ENCODE assay signal across 1 cellular context in genomic region chr1:22428672-22429071, GRCh38.
TF ChIP-seq lines count a peak whose summit lies in the region.

No MANE protein-coding gene starts in this region.

TF ChIP-seq in HepG2, 621 proteins besides CTCF, POLR2A, EP300 and RAD21 (continued from another document and continues in another):
- TF ChIP-seq HMGXB3 (CRISPR knock-in tag; IDR thresholded peaks at IDR 0.05; ENCODE audit: borderline replicate concordance) (0 out of 2 replicates have a peak, but pooled peaks have one; percentile 31), TFDP1 (CRISPR knock-in tag; IDR thresholded peaks at IDR 0.05; ENCODE audit: borderline replicate concordance) (peak; percentile 64; the same call in 1 of the 2 replicates), BRCA1 (CRISPR knock-in tag; IDR thresholded peaks at IDR 0.05) (no peak), GABPB1 (CRISPR knock-in tag; IDR thresholded peaks at IDR 0.05) (0 out of 2 replicates have a peak, but pooled peaks have one; percentile 18), CREB1 (IDR thresholded peaks at IDR 0.05) (no peak), CREB1 (CRISPR knock-in tag; IDR thresholded peaks at IDR 0.05) (peak; percentile 70), SYNCRIP (IDR thresholded peaks at IDR 0.05; ENCODE audit: insufficient read depth, low read depth, low read length) (no peak), ZNF552 (CRISPR knock-in tag; IDR thresholded peaks at IDR 0.05; ENCODE audit: borderline replicate concordance) (no peak), ARID4A (CRISPR knock-in tag; IDR thresholded peaks at IDR 0.05; ENCODE audit: borderline replicate concordance) (peak; percentile 37; the same call in 1 of the 2 replicates), ZNF776 (CRISPR knock-in tag; IDR thresholded peaks at IDR 0.05) (no peak), ZNF598 (CRISPR knock-in tag; IDR thresholded peaks at IDR 0.05; ENCODE audit: borderline replicate concordance) (no peak), CREM (IDR thresholded peaks at IDR 0.05) (peak; percentile 63), CREM (CRISPR knock-in tag; IDR thresholded peaks at IDR 0.05) (no peak), GFI1 (CRISPR knock-in tag; IDR thresholded peaks at IDR 0.05; ENCODE audit: borderline replicate concordance) (peak; percentile 83), LRRFIP1 (CRISPR knock-in tag; conservative IDR thresholded peaks at IDR 0.05) (no peak), NFYB (CRISPR knock-in tag; IDR thresholded peaks at IDR 0.05) (peak; percentile 92), NRL (CRISPR knock-in tag; IDR thresholded peaks at IDR 0.05; ENCODE audit: borderline replicate concordance) (no peak), KAT8 (CRISPR knock-in tag; IDR thresholded peaks at IDR 0.05) (no peak), ZFP1 (CRISPR knock-in tag; IDR thresholded peaks at IDR 0.05) (0 out of 2 replicates have a peak, but pooled peaks have one; percentile 41), TCF12 (IDR thresholded peaks at IDR 0.05) (no peak), TCF12 (CRISPR knock-in tag; IDR thresholded peaks at IDR 0.05) (no peak), ZNF543 (CRISPR knock-in tag; IDR thresholded peaks at IDR 0.05) (no peak), ZFYVE20 (CRISPR knock-in tag; IDR thresholded peaks at IDR 0.05; ENCODE audit: borderline replicate concordance, low read depth) (no peak), NFYC (CRISPR knock-in tag; IDR thresholded peaks at IDR 0.05) (peak; percentile 92), IRF2 (CRISPR knock-in tag; IDR thresholded peaks at IDR 0.05) (no peak), ZNF263 (CRISPR knock-in tag; IDR thresholded peaks at IDR 0.05) (no peak), ZNF557 (CRISPR knock-in tag; IDR thresholded peaks at IDR 0.05) (no peak), RAD51 (IDR thresholded peaks at IDR 0.05; ENCODE audit: borderline replicate concordance) (peak; percentile 45; the same call in 1 of the 2 replicates), TFDP2 (CRISPR knock-in tag; IDR thresholded peaks at IDR 0.05) (peak; percentile 87), ZNF597 (CRISPR knock-in tag; IDR thresholded peaks at IDR 0.05) (no peak), REST (IDR thresholded peaks at IDR 0.05; ENCODE audit: borderline replicate concordance in 1 of 2, low read depth in 1 of 2, low read length in 2 of 2) (no peak), ZBTB3 (CRISPR knock-in tag; IDR thresholded peaks at IDR 0.05; ENCODE audit: borderline replicate concordance, low read depth) (no peak), ELF3 (CRISPR knock-in tag; IDR thresholded peaks at IDR 0.05) (peak; percentile 38; the same call in 1 of the 2 replicates), SIX1 (CRISPR knock-in tag; IDR thresholded peaks at IDR 0.05; ENCODE audit: borderline replicate concordance) (peak; percentile 75; the same call in 1 of the 2 replicates), ZKSCAN1 (IDR thresholded peaks at IDR 0.05; ENCODE audit: low read length) (no peak), GATAD1 (CRISPR knock-in tag; IDR thresholded peaks at IDR 0.05) (peak; percentile 67), FOSL2 (CRISPR knock-in tag; IDR thresholded peaks at IDR 0.05) (no peak), PPARG (CRISPR knock-in tag; conservative IDR thresholded peaks at IDR 0.05) (peak; percentile 58), ZNF143 (CRISPR knock-in tag; IDR thresholded peaks at IDR 0.05) (peak; percentile 93), CBFB (CRISPR knock-in tag; IDR thresholded peaks at IDR 0.05) (no peak), LCORL (IDR thresholded peaks at IDR 0.05) (no peak), LCORL (CRISPR knock-in tag; IDR thresholded peaks at IDR 0.05) (no peak), KLF11 (CRISPR knock-in tag; IDR thresholded peaks at IDR 0.05) (no peak), ZNF580 (CRISPR knock-in tag; IDR thresholded peaks at IDR 0.05; ENCODE audit: borderline replicate concordance, low read depth) (no peak), ELF1 (CRISPR knock-in tag; IDR thresholded peaks at IDR 0.05) (peak; percentile 99), ZNF503 (CRISPR knock-in tag; IDR thresholded peaks at IDR 0.05) (no peak)
